ENCODE assay signal across 1 cellular context in the genomic region with DNA sequence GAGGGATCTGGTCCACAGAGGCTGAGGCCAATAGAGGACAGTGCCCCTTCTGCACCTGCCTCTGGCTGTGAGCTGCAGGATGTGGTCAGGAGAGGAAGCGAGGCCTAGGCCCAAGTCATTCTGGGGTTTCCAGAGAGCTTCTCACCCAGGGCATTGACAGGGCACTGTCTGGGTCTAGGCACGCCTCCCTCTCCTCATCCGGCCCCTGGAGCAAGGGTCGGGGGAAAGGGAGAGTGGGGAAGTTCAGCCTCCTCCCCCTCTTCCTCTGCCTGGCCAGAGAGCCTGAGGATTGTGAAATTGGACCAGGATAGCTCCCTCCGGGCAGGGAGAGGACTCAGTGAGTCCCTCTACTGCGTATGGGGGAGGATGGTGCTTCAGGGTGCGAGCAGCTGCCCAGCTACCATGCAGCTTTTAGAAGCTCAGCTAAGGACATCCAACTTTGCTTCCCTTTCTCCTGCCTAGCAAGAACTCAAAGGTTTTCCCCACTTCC.
A peak's percentile ranks its signal among the peaks of the same experiment; 100 is the strongest.
TF ChIP-seq lines count a peak whose summit lies in the region.

No MANE protein-coding gene starts in this region.

TF ChIP-seq in GM12878, 131 proteins besides CTCF, POLR2A, EP300 and RAD21 (continued from another document):
- TF ChIP-seq, protein P1, sequence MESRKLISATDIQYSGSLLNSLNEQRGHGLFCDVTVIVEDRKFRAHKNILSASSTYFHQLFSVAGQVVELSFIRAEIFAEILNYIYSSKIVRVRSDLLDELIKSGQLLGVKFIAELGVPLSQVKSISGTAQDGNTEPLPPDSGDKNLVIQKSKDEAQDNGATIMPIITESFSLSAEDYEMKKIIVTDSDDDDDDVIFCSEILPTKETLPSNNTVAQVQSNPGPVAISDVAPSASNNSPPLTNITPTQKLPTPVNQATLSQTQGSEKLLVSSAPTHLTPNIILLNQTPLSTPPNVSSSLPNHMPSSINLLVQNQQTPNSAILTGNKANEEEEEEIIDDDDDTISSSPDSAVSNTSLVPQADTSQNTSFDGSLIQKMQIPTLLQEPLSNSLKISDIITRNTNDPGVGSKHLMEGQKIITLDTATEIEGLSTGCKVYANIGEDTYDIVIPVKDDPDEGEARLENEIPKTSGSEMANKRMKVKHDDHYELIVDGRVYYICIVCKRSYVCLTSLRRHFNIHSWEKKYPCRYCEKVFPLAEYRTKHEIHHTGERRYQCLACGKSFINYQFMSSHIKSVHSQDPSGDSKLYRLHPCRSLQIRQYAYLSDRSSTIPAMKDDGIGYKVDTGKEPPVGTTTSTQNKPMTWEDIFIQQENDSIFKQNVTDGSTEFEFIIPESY (IDR thresholded peaks at IDR 0.05), result no peak
- TF ChIP-seq ZZZ3 (IDR thresholded peaks at IDR 0.05; ENCODE audit: control insufficient read depth, insufficient read length, low read depth) (no peak), SP1 (IDR thresholded peaks at IDR 0.05; ENCODE audit: low read depth, low read length) (peak; percentile 79), BRCA1 (IDR thresholded peaks at IDR 0.05; ENCODE audit: low read depth, low read length) (no peak), TCF3 (IDR thresholded peaks at IDR 0.05; ENCODE audit: borderline replicate concordance, insufficient read depth, low read depth, low read length) (peak; percentile 87; the same call in 1 of the 2 replicates), RFX5 (IDR thresholded peaks at IDR 0.05; ENCODE audit: low read depth, low read length) (no peak), NR2C2 (IDR thresholded peaks at IDR 0.05; ENCODE audit: borderline replicate concordance, control insufficient read depth, insufficient read length, low read depth) (no peak), MTA3 (IDR thresholded peaks at IDR 0.05; ENCODE audit: borderline replicate concordance, low read length) (peak; percentile 78; the same call in 1 of the 2 replicates), ZNF24 (IDR thresholded peaks at IDR 0.05) (0 out of 2 replicates have a peak, but pooled peaks have one; percentile 10), CBX5 (IDR thresholded peaks at IDR 0.05; ENCODE audit: low read depth) (no peak), NFYA (IDR thresholded peaks at IDR 0.05; ENCODE audit: borderline replicate concordance, low read depth, low read length) (no peak), TCF7 (IDR thresholded peaks at IDR 0.05; ENCODE audit: borderline replicate concordance) (no peak), TCF12 (IDR thresholded peaks at IDR 0.05; ENCODE audit: low read depth, low read length) (peak; percentile 97)
- TF ChIP-seq, protein P2, sequence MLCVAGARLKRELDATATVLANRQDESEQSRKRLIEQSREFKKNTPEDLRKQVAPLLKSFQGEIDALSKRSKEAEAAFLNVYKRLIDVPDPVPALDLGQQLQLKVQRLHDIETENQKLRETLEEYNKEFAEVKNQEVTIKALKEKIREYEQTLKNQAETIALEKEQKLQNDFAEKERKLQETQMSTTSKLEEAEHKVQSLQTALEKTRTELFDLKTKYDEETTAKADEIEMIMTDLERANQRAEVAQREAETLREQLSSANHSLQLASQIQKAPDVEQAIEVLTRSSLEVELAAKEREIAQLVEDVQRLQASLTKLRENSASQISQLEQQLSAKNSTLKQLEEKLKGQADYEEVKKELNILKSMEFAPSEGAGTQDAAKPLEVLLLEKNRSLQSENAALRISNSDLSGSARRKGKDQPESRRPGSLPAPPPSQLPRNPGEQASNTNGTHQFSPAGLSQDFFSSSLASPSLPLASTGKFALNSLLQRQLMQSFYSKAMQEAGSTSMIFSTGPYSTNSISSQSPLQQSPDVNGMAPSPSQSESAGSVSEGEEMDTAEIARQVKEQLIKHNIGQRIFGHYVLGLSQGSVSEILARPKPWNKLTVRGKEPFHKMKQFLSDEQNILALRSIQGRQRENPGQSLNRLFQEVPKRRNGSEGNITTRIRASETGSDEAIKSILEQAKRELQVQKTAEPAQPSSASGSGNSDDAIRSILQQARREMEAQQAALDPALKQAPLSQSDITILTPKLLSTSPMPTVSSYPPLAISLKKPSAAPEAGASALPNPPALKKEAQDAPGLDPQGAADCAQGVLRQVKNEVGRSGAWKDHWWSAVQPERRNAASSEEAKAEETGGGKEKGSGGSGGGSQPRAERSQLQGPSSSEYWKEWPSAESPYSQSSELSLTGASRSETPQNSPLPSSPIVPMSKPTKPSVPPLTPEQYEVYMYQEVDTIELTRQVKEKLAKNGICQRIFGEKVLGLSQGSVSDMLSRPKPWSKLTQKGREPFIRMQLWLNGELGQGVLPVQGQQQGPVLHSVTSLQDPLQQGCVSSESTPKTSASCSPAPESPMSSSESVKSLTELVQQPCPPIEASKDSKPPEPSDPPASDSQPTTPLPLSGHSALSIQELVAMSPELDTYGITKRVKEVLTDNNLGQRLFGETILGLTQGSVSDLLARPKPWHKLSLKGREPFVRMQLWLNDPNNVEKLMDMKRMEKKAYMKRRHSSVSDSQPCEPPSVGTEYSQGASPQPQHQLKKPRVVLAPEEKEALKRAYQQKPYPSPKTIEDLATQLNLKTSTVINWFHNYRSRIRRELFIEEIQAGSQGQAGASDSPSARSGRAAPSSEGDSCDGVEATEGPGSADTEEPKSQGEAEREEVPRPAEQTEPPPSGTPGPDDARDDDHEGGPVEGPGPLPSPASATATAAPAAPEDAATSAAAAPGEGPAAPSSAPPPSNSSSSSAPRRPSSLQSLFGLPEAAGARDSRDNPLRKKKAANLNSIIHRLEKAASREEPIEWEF (IDR thresholded peaks at IDR 0.05; ENCODE audit: insufficient replicate concordance, low read depth, low read length), result no peak
- TF ChIP-seq, protein P3, sequence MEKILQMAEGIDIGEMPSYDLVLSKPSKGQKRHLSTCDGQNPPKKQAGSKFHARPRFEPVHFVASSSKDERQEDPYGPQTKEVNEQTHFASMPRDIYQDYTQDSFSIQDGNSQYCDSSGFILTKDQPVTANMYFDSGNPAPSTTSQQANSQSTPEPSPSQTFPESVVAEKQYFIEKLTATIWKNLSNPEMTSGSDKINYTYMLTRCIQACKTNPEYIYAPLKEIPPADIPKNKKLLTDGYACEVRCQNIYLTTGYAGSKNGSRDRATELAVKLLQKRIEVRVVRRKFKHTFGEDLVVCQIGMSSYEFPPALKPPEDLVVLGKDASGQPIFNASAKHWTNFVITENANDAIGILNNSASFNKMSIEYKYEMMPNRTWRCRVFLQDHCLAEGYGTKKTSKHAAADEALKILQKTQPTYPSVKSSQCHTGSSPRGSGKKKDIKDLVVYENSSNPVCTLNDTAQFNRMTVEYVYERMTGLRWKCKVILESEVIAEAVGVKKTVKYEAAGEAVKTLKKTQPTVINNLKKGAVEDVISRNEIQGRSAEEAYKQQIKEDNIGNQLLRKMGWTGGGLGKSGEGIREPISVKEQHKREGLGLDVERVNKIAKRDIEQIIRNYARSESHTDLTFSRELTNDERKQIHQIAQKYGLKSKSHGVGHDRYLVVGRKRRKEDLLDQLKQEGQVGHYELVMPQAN (conservative IDR thresholded peaks at IDR 0.05), result peak; percentile 46; the same call in 1 of the 2 replicates
